In the genomic region with DNA sequence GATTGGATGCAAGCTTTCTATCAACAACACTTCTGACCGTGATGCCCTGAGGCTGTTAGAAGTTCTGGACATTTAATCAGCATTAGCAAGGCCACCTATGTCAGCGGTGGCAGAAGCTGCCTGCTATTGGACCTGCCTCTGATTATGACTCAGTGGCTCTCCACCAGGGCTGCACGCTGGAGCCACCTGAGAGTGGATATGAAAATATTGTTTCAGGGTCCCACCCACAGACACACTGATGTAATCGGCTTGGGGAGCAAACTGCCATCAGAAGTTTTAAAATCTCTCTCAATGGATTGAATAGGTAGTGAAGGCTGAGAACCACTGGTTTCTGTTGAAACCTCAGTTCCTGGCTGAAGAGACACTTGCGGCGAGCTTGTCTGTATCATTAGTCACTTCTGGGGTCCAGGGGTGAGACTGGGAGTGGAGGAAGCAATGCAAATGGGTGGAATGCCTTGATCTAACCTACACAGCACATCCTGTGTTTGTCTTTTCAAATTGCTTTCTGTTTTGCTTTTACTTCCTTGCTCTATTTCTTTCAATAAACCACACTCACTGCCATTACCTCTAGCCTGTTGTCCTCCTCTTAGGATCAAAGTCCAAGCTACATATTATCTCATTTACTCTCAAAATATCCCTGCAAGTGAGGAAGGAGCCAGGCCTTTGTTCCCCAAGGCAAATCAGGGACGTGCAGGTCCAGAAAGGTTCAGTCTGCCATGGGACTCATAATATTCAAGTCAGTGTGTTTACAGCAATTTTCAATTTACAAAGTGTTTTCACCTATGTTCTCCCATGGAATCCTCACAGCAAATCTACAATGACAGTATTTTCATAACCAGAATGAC, we compare ENCODE assay signal across 9 cellular contexts. TPM values are rescaled to one million over a fixed set of nuclear protein-coding genes. Genes with fewer than 3 reads are reported as not detected.
DNase-seq lines count a peak whose midpoint lies in the region; ATAC-seq and TF ChIP-seq lines count a peak whose summit lies in the region.
"Had no signal": no experiment of that assay in that cellular context is flagged by ENCODE, and none has a peak within 500 bp of the region (broad histone marks: within the 10 kb centered on the region; RNA-seq: fewer than 3 reads in every experiment).

No MANE protein-coding gene starts in this region.

- H3K27me3 ChIP-seq in heart left ventricle, result peaks cover 0 to 13% (median 0%) of the 10 kb centered on the region in 9 donors

- TF ChIP-seq POLR2A in heart left ventricle (IDR thresholded peaks at IDR 0.05), result no peak

- H3K27me3 Mint-ChIP-seq in activated CD4-positive, alpha-beta T cell treated with anti-CD3 and anti-CD28 coated beads, Interleukin-2, amount 10 ng/mL, durations not matched to agents 24 days and 14 days, result peaks cover 9% of the 10 kb centered on the region

- H3K36me3 ChIP-seq in heart left ventricle, result peaks cover 0 to 7% (median 0%) of the 10 kb centered on the region in 9 donors

- no peaks in the 10 kb centered on the region for H3K9me3 ChIP-seq in heart left ventricle

- H3K36me3 Mint-ChIP-seq in activated CD4-positive, alpha-beta T cell treated with anti-CD3 and anti-CD28 coated beads, Interleukin-2, amount 10 ng/mL, durations not matched to agents 24 days and 14 days (ENCODE audit: low read depth), result no peaks in the 10 kb centered on the region

- H3K4me3 Mint-ChIP-seq in activated CD4-positive, alpha-beta T cell treated with anti-CD3 and anti-CD28 coated beads, Interleukin-2, amount 10 ng/mL, durations not matched to agents 24 days and 14 days, result peak overlapping the region; percentile 64

- 28 to 40% (median 38%) methylated on average over 7 of the region's 7 CpGs for WGBS in heart left ventricle, 4 donors

- peak; percentile 91 for DNase-seq in activated CD4-positive, alpha-beta T cell treated with anti-CD3 and anti-CD28 coated beads, Interleukin-2, amount 10 ng/mL, durations not matched to agents 24 days and 14 days
- DNase-seq in heart left ventricle (peak in 1 of 5 donors; percentile 59), NCI-H774 (lab: John Stamatoyannopoulos, UW) (no peak), occipital lobe (lab: John Stamatoyannopoulos, UW) (no peak), SKM-1 (lab: John Stamatoyannopoulos, UW; ENCODE audit: unreplicated experiment) (no peak)
- DNase-seq in stimulated activated CD8-positive, alpha-beta memory T cell treated with anti-CD3 and anti-CD28 coated beads, Interleukin-15, amount 100 ng/mL, for 1 hour (ENCODE audit: low read depth), result peak; percentile 8

- peak overlapping the region; percentile 79 for H3K27ac Mint-ChIP-seq in activated CD4-positive, alpha-beta T cell treated with anti-CD3 and anti-CD28 coated beads, Interleukin-2, amount 10 ng/mL, durations not matched to agents 24 days and 14 days

- H3K4me3 ChIP-seq in heart left ventricle, result peak overlapping the region in 10 of 12 donors; percentile 13 to 89 (median 70)

- H3K9me3 Mint-ChIP-seq in activated CD4-positive, alpha-beta T cell treated with anti-CD3 and anti-CD28 coated beads, Interleukin-2, amount 10 ng/mL, durations not matched to agents 24 days and 14 days, result no peaks in the 10 kb centered on the region

- peaks cover 0 to 67% (median 48%) of the 10 kb centered on the region in 12 donors for H3K4me1 ChIP-seq in heart left ventricle

- peak overlapping the region; percentile 74 to 99 (median 96) for H3K27ac ChIP-seq in heart left ventricle

- TF ChIP-seq CTCF in heart left ventricle (IDR thresholded peaks at IDR 0.05), result no peak

- ATAC-seq in GM18909 (IDR thresholded peaks at IDR 0.05; ENCODE audit: poor library complexity, unreplicated experiment) (peak; percentile 96), HG03095 (IDR thresholded peaks at IDR 0.05; ENCODE audit: unreplicated experiment) (peak; percentile 96), heart left ventricle (peak; percentile 34 to 71 (median 42))

- H3K4me1 Mint-ChIP-seq in activated CD4-positive, alpha-beta T cell treated with anti-CD3 and anti-CD28 coated beads, Interleukin-2, amount 10 ng/mL, durations not matched to agents 24 days and 14 days, result peaks cover 52% of the 10 kb centered on the region

- intact Hi-C loops in activated CD4-positive, alpha-beta T cell treated with anti-CD3 and anti-CD28 coated beads, Interleukin-2, amount 10 ng/mL, durations not matched to agents 24 days and 14 days (cut with micrococcal nuclease), result loop anchor here (1.0 to 10.0 kb wide), 10 partner anchors 87 to 1009 kb away; partner anchors contain the start of genes ENPP4 and SUPT3H
- intact Hi-C loops in heart left ventricle (cut with DNase I), result loop anchor here in 7 of 10 donors (5.0 to 10.0 kb wide), 5 partner anchors 39 to 79 kb away; no protein-coding TSS in a partner anchor

RNA-seq across cellular contexts. Expression of gene CLIC5, which starts 4.2 kb away (rescaled TPM):
- total RNA-seq in activated CD4-positive, alpha-beta T cell treated with anti-CD3 and anti-CD28 coated beads, Interleukin-2, amount 10 ng/mL, durations not matched to agents 24 days and 14 days, result 1.1 and 2.0 TPM in 2 replicates
- 100 to 1,000 TPM; 213 to 381 (median 247) TPM for total RNA-seq in heart left ventricle
- 10 to 100 TPM; 63.0 to 63.2 TPM for polyA plus RNA-seq in heart left ventricle
- 0.47 TPM for total RNA-seq in occipital lobe
- total RNA-seq: LHCN-M2 had no signal

Comparison
In these comparisons a context has a peak if more than half of its experiments do, and no peak if none do; other contexts are left out.
1. ATAC-seq: peak in every context shown above with its lines; median percentile 96 in GM18909; 96 in HG03095; 42 in heart left ventricle.
2. DNase-seq: peak in activated CD4-positive, alpha-beta T cell treated with anti-CD3 and anti-CD28 coated beads, Interleukin-2, amount 10 ng/mL, durations not matched to agents 24 days and 14 days (single experiment) and stimulated activated CD8-positive, alpha-beta memory T cell treated with anti-CD3 and anti-CD28 coated beads, Interleukin-15, amount 100 ng/mL, for 1 hour (single experiment); none in NCI-H774 (single experiment), occipital lobe (single experiment) and SKM-1 (single experiment).
3. RNA of gene CLIC5, which starts 4.2 kb away (total RNA-seq): 213 to 381 TPM in heart left ventricle; 1.1 to 2.0 TPM in activated CD4-positive, alpha-beta T cell treated with anti-CD3 and anti-CD28 coated beads, Interleukin-2, amount 10 ng/mL, durations not matched to agents 24 days and 14 days and 0.47 TPM in occipital lobe (single experiment); every median in the first group is over 10 times any median in the second.